Comparison of ENCODE assay signal across 29 cellular contexts in the genomic region with DNA sequence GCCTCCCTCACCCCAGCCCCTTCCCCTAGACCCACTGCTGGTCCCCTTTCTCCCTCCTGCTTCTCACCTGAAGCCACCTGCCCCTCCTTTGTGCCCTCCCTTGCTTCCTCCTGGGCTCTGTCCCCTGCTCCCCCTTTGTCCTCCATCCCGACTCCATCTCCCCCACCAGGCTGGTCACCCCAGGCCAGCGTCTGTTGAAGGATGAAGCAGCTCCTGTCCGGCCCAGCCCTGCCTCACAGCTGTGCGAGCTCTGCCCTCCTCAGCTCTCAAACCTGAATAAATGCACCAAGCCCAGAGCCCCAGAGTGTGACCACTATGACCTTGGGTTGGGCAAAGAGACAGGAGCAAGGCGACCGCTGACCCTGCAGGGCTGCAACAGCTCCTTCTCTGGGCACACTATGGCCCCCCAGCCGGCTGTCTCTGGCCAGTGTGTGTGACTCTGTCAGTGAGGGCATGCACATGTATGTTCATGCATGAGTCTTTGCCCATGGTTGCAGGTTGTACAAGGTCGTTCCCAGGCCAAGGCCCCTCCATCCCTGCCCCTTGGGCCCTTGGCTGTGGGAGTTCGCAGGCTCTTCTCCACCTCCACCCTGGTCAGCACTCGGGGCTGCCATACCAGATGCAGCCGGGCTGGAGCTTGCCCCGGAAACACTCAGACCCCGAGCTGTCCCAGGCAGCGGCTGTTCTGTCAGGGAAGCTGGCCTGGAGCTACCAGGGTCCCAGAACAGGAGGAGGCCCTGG. TPM values are rescaled to one million over a fixed set of nuclear protein-coding genes. Genes with fewer than 3 reads are reported as not detected.
"Had no signal": no experiment of that assay in that cellular context is flagged by ENCODE, and none has a peak within 500 bp of the region (broad histone marks: within the 10 kb centered on the region; RNA-seq: fewer than 3 reads in every experiment).

No MANE protein-coding gene starts in this region.

- H3K9me3 Mint-ChIP-seq: central memory CD8-positive, alpha-beta T cell; endodermal cell had no signal

- H3K4me1 Mint-ChIP-seq: neural crest cell had no signal

- H3K27ac Mint-ChIP-seq: dendritic cell treated with granulocyte-macrophage colony-stimulating factor and Interleukin-4, amounts not matched to agents 40 ng/mL and 50 ng/mL, for 4 days; endodermal cell; memory B cell; stimulated activated memory B cell treated with anti-CD40 and anti-IgM and Interleukin-4, amounts not matched to agents 10 μg/mL and 1 μg/mL and 100 μg/mL, for 72 hours had no signal

- H3K27me3 Mint-ChIP-seq: central memory CD8-positive, alpha-beta T cell; naive thymus-derived CD8-positive, alpha-beta T cell had no signal

- H3K4me3 ChIP-seq: colonic mucosa, gastrocnemius medialis, heart left ventricle, hepatocyte, lung, prostate gland, right atrium auricular region, sigmoid colon, thoracic aorta, tibial nerve, upper lobe of left lung had no signal

- H3K27ac ChIP-seq: colonic mucosa, epithelial cell of prostate, gastrocnemius medialis, heart left ventricle, hepatocyte, prostate gland, right atrium auricular region, sigmoid colon, thoracic aorta, tibial nerve, upper lobe of left lung had no signal

- H3K36me3 ChIP-seq: colonic mucosa, gastrocnemius medialis, heart left ventricle, prostate gland, right atrium auricular region, sigmoid colon, thoracic aorta, tibial nerve, upper lobe of left lung had no signal

- H3K36me3 Mint-ChIP-seq: naive thymus-derived CD8-positive, alpha-beta T cell had no signal

- H3K9me3 ChIP-seq: colonic mucosa, gastrocnemius medialis, heart left ventricle, prostate gland, right atrium auricular region, sigmoid colon, thoracic aorta, tibial nerve, upper lobe of left lung had no signal

- H3K4me1 ChIP-seq: prostate gland had no signal

- H3K27me3 ChIP-seq: colonic mucosa, gastrocnemius medialis, heart left ventricle, hepatocyte, right atrium auricular region, sigmoid colon, tibial nerve, upper lobe of left lung had no signal

- DNase-seq: colonic mucosa; effector CD8-positive, alpha-beta T cell; endodermal cell; foreskin fibroblast; gastrocnemius medialis; left colon; sigmoid colon; stimulated activated CD4-positive, alpha-beta T cell treated with anti-CD3 and anti-CD28 coated beads, Interleukin-4, amount 100 ng/mL, for 4 hours; stimulated activated naive CD8-positive, alpha-beta T cell treated with anti-CD3 and anti-CD28 coated beads, Interleukin-15, Interleukin-2, amounts not matched to agents 100 U/mL and 50 U/mL, for 24 hours had no signal

- H3K4me3 Mint-ChIP-seq: central memory CD8-positive, alpha-beta T cell; dendritic cell treated with granulocyte-macrophage colony-stimulating factor and Interleukin-4, amounts not matched to agents 40 ng/mL and 50 ng/mL, for 4 days; endodermal cell; memory B cell; naive thymus-derived CD8-positive, alpha-beta T cell; neural crest cell; stimulated activated memory B cell treated with anti-CD40 and anti-IgM and Interleukin-4, amounts not matched to agents 10 μg/mL and 1 μg/mL and 100 μg/mL, for 72 hours had no signal

- ATAC-seq: esophagus mucosa; gastrocnemius medialis; heart left ventricle; left colon; left ventricle myocardium superior; naive thymus-derived CD8-positive, alpha-beta T cell; stimulated activated memory B cell treated with anti-CD40 and anti-IgM and Interleukin-4, amounts not matched to agents 10 μg/mL and 1 μg/mL and 100 μg/mL, for 72 hours; stimulated activated naive CD8-positive, alpha-beta T cell treated with anti-CD3 and anti-CD28 coated beads, Interleukin-15, Interleukin-2, amounts not matched to agents 100 U/mL and 50 U/mL, for 24 hours had no signal

RNA-seq across cellular contexts. Expression of a gene that starts 3.3 kb away (rescaled TPM):
- total RNA-seq: gastrocnemius medialis, glomerular endothelial cell, skeletal muscle tissue had no signal
- polyA plus RNA-seq: naive thymus-derived CD8-positive, alpha-beta T cell had no signal

RNA-seq across cellular contexts. Expression of a gene that starts 10.3 kb away (rescaled TPM):
- total RNA-seq: esophagus mucosa, glomerular endothelial cell, kidney epithelial cell, prostate gland, right atrium auricular region, sigmoid colon, skeletal muscle tissue, thoracic aorta had no signal

RNA-seq across cellular contexts. Expression of a gene that starts 21.9 kb away (rescaled TPM):
- total RNA-seq: glomerular endothelial cell, neural crest cell had no signal

RNA-seq across cellular contexts. Expression of a gene that starts 27.4 kb away (rescaled TPM):
- total RNA-seq: colonic mucosa, glomerular endothelial cell, kidney epithelial cell, neural crest cell, thoracic aorta had no signal
- polyA plus RNA-seq: naive thymus-derived CD8-positive, alpha-beta T cell had no signal
